In the genomic region with DNA sequence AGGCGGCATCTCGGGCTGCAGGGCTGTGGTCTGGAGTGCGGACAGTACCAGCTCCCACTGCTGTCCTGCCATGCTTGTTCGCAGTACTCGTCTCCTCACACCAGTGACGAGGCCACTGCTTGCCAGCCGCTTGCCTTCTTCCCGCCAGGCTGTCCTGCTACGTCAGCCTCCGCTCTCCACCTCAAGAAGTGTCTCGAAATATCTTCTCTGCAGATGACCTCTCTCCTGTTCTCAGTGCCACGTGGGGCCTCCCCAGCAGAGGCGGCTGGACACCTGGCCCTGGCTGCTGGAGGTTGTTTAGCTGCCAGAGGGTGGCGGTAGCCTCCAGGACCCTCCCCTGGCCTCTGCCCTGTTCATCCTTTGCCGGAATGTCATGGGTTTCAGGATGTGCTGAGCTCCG, we compare ENCODE assay signal across 19 cellular contexts. TPM values are rescaled to one million over a fixed set of nuclear protein-coding genes. Genes with fewer than 3 reads are reported as not detected.
DNase-seq lines count a peak whose midpoint lies in the region; ATAC-seq and TF ChIP-seq lines count a peak whose summit lies in the region.
"Had no signal": no experiment of that assay in that cellular context is flagged by ENCODE, and none has a peak within 500 bp of the region (broad histone marks: within the 10 kb centered on the region; RNA-seq: fewer than 3 reads in every experiment).

No MANE protein-coding gene starts in this region.

- TF ChIP-seq CTCF in smooth muscle cell (IDR thresholded peaks at IDR 0.05; ENCODE audit: borderline replicate concordance, insufficient read depth, poor library complexity, severe bottlenecking) = no peak

- H3K36me3 ChIP-seq in ectodermal cell (ENCODE audit: control insufficient read depth, insufficient read depth, low read length) = no peaks in the 10 kb centered on the region
- no peaks in the 10 kb centered on the region for H3K36me3 ChIP-seq in smooth muscle cell (ENCODE audit: low read depth)
- H3K36me3 ChIP-seq: upper lobe of left lung had no signal

- peak overlapping the region; percentile 11 for H3K27ac ChIP-seq in ectodermal cell (ENCODE audit: insufficient read depth, low read depth, low read length, poor library complexity, severe bottlenecking)
- no peak overlapping the region for H3K27ac ChIP-seq in smooth muscle cell (ENCODE audit: low read depth)
- H3K27ac ChIP-seq: 22Rv1, KMS-11 had no signal

- H3K27me3 ChIP-seq in ectodermal cell (ENCODE audit: control insufficient read depth, insufficient read depth, low read length, poor library complexity, severe bottlenecking) (no peaks in the 10 kb centered on the region), smooth muscle cell (ENCODE audit: low read depth) (no peaks in the 10 kb centered on the region)

- H3F3A ChIP-seq in smooth muscle cell (ENCODE audit: low read depth) = no peaks in the 10 kb centered on the region

- peak; percentile 20 for DNase-seq in NCI-H2227 (lab: John Stamatoyannopoulos, UW; ENCODE audit: unreplicated experiment)
- DNase-seq in NCI-H2227 treated with DMSO at 0.1 percent for 48 hours (lab: John Stamatoyannopoulos, UW) = no peak
- DNase-seq in smooth muscle cell (lab: John Stamatoyannopoulos, UW; ENCODE audit: unreplicated experiment) = no peak
- no peak for DNase-seq in stimulated activated CD4-positive, alpha-beta T cell treated with anti-CD3 and anti-CD28 coated beads, Interleukin-1b, Interleukin-23, amount 100 ng/mL, for 48 hours
- DNase-seq: activated CD4-positive, alpha-beta T cell treated with anti-CD3 and anti-CD28 coated beads for 4 hours; activated CD8-positive, alpha-beta memory T cell treated with anti-CD3 and anti-CD28 coated beads, Interleukin-2, amount 50 U/mL, for 4 hours; activated gamma-delta T cell; amniotic stem cell; DMS153; kidney glomerular epithelial cell; NCI-H1105; retina; stimulated activated CD4-positive, alpha-beta T cell treated with anti-CD3 and anti-CD28 coated beads, Interleukin-15, amount 100 ng/mL, for 24 hours had no signal

- H2AFZ ChIP-seq in smooth muscle cell (ENCODE audit: low read depth) = no peak overlapping the region

- no peaks in the 10 kb centered on the region for H4K20me1 ChIP-seq in smooth muscle cell (ENCODE audit: low read depth)

- peak overlapping the region; percentile 9 for H3K4me2 ChIP-seq in smooth muscle cell
- H3K4me2 ChIP-seq: KMS-11 had no signal

- no peak overlapping the region for H3K9ac ChIP-seq in smooth muscle cell (ENCODE audit: low read depth)
- H3K9ac ChIP-seq: KMS-11 had no signal

- ATAC-seq in HG02571 (IDR thresholded peaks at IDR 0.05; ENCODE audit: unreplicated experiment) = no peak
- ATAC-seq: Panc1 had no signal

- H3K9me3 ChIP-seq in ectodermal cell (ENCODE audit: control insufficient read depth, low read length) (no peaks in the 10 kb centered on the region), smooth muscle cell (replicated peaks; ENCODE audit: low read depth) (no peaks in the 10 kb centered on the region)
- H3K9me3 ChIP-seq: upper lobe of left lung had no signal

- H3K4me3 ChIP-seq in ectodermal cell (ENCODE audit: insufficient read depth, low read depth, low read length) (no peak overlapping the region), smooth muscle cell (no peak overlapping the region)
- H3K4me3 ChIP-seq: upper lobe of left lung had no signal

- H3K4me1 ChIP-seq in ectodermal cell (ENCODE audit: control insufficient read depth, insufficient read depth, low read length) = peaks cover 18% of the 10 kb centered on the region
- H3K4me1 ChIP-seq in smooth muscle cell (ENCODE audit: low read depth) = no peaks in the 10 kb centered on the region

- no peaks in the 10 kb centered on the region for H3K79me2 ChIP-seq in smooth muscle cell (ENCODE audit: low read depth)

- 78 to 79% methylated on average over 16 of the region's 16 CpGs for WGBS in ectodermal cell, 2 experiments
- 67% methylated on average over 16 of the region's 16 CpGs for WGBS in smooth muscle cell (ENCODE audit: low lambda C conversion rate)

RNA-seq across cellular contexts. Expression of a gene that starts 3.1 kb away (rescaled TPM):
- polyA plus RNA-seq in ectodermal cell (2013, experiment 1 of 4) = not detected
- polyA plus RNA-seq in ectodermal cell (2013, experiment 2 of 4) = not detected
- polyA plus RNA-seq in ectodermal cell (2013, experiment 3 of 4) = not detected
- polyA plus RNA-seq in ectodermal cell (2013, experiment 4 of 4) = 0.41 TPM
- not detected in 2 replicates for total RNA-seq in smooth muscle cell
- polyA plus RNA-seq in smooth muscle cell = not detected in 2 replicates

RNA-seq across cellular contexts. Expression of a gene that starts 22.3 kb away (rescaled TPM):
- polyA plus RNA-seq in ectodermal cell (2013, experiment 1 of 4) = 65.4 TPM
- polyA plus RNA-seq in ectodermal cell (2013, experiment 2 of 4) = 68.7 TPM
- polyA plus RNA-seq in ectodermal cell (2013, experiment 3 of 4) = 57.7 TPM
- 58.1 TPM for polyA plus RNA-seq in ectodermal cell (2013, experiment 4 of 4)
- 5.2 and 12.7 TPM in 2 replicates for total RNA-seq in smooth muscle cell
- 53.9 and 67.0 TPM in 2 replicates for polyA plus RNA-seq in smooth muscle cell

RNA-seq across cellular contexts. Expression of a gene that starts 36.9 kb away (rescaled TPM):
- polyA plus RNA-seq in ectodermal cell (2013, experiment 1 of 4) = 40.2 TPM
- polyA plus RNA-seq in ectodermal cell (2013, experiment 2 of 4) = 48.7 TPM
- polyA plus RNA-seq in ectodermal cell (2013, experiment 3 of 4) = 36.8 TPM
- 49.3 TPM for polyA plus RNA-seq in ectodermal cell (2013, experiment 4 of 4)
- total RNA-seq in smooth muscle cell = 21.1 and 25.9 TPM in 2 replicates
- 32.1 and 38.9 TPM in 2 replicates for polyA plus RNA-seq in smooth muscle cell

RNA-seq across cellular contexts. Expression of a gene that starts 38.0 kb away (rescaled TPM):
- 522 TPM for polyA plus RNA-seq in ectodermal cell (2013, experiment 1 of 4)
- polyA plus RNA-seq in ectodermal cell (2013, experiment 2 of 4) = 457 TPM
- polyA plus RNA-seq in ectodermal cell (2013, experiment 3 of 4) = 538 TPM
- 496 TPM for polyA plus RNA-seq in ectodermal cell (2013, experiment 4 of 4)
- total RNA-seq in smooth muscle cell = 278 and 331 TPM in 2 replicates
- 196 and 235 TPM in 2 replicates for polyA plus RNA-seq in smooth muscle cell
